Comparison of ENCODE assay signal across 1 cellular context in the genomic region with DNA sequence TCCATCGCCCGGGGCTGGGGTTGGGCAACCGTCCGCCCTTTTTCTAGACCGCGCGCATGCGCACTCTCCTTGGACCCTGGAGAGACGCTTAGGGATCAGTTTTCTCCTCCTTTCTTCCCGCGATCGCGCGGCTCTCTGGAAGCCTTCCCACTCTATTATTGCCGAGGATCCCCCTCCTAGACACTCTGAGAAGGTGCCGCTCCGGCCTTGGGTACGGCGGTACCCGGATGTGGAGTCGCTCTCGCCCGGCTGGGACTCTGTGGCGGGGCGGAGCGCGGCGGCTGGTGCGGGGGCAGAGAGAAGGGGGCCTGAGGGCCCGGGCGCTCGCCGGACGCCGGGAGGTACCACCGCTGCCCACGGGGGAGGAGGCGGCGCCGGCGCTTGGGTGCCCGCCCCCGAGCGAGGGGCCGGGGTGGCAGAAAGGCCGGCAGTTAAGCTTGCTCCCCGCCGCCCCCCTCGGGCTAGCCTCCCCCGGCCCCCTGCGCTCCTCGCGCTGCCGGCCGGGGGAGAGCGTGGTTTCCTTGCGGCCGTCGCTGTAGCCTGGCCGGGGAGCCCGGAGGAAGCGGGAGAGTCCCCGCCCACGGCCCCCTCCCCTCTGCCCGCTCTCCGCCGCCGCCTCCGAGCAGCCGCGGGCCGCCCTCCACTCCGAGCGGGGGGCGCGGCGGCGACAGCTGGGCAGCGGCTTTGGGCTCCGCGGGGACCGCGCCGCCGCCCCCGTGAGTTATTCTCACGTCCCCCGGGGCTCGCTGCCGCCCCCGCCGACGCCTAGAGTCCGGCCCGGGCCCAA.
TF ChIP-seq lines count a peak whose summit lies in the region.

A gene (plus strand): TSS at position 69 of the 787 bp plus-strand sequence. CDS start 792 bp downstream, outside the sequence.

TF ChIP-seq in K562, 482 proteins besides CTCF, POLR2A, EP300 and RAD21 (continued from another document and continues in another):
- TF ChIP-seq, protein P1, sequence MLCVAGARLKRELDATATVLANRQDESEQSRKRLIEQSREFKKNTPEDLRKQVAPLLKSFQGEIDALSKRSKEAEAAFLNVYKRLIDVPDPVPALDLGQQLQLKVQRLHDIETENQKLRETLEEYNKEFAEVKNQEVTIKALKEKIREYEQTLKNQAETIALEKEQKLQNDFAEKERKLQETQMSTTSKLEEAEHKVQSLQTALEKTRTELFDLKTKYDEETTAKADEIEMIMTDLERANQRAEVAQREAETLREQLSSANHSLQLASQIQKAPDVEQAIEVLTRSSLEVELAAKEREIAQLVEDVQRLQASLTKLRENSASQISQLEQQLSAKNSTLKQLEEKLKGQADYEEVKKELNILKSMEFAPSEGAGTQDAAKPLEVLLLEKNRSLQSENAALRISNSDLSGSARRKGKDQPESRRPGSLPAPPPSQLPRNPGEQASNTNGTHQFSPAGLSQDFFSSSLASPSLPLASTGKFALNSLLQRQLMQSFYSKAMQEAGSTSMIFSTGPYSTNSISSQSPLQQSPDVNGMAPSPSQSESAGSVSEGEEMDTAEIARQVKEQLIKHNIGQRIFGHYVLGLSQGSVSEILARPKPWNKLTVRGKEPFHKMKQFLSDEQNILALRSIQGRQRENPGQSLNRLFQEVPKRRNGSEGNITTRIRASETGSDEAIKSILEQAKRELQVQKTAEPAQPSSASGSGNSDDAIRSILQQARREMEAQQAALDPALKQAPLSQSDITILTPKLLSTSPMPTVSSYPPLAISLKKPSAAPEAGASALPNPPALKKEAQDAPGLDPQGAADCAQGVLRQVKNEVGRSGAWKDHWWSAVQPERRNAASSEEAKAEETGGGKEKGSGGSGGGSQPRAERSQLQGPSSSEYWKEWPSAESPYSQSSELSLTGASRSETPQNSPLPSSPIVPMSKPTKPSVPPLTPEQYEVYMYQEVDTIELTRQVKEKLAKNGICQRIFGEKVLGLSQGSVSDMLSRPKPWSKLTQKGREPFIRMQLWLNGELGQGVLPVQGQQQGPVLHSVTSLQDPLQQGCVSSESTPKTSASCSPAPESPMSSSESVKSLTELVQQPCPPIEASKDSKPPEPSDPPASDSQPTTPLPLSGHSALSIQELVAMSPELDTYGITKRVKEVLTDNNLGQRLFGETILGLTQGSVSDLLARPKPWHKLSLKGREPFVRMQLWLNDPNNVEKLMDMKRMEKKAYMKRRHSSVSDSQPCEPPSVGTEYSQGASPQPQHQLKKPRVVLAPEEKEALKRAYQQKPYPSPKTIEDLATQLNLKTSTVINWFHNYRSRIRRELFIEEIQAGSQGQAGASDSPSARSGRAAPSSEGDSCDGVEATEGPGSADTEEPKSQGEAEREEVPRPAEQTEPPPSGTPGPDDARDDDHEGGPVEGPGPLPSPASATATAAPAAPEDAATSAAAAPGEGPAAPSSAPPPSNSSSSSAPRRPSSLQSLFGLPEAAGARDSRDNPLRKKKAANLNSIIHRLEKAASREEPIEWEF (CRISPR knock-in tag; IDR thresholded peaks at IDR 0.05) = no peak
- TF ChIP-seq ZNF551 (CRISPR knock-in tag; IDR thresholded peaks at IDR 0.05) (no peak), CXXC5 (CRISPR knock-in tag; IDR thresholded peaks at IDR 0.05) (0 out of 2 replicates have a peak, but pooled peaks have one; percentile 54), ILK (tag; IDR thresholded peaks at IDR 0.05; ENCODE audit: borderline replicate concordance, low read depth) (no peak), YBX1 (IDR thresholded peaks at IDR 0.05) (no peak), PHF8 (IDR thresholded peaks at IDR 0.05; ENCODE audit: borderline replicate concordance, low read length) (peak; percentile 82), BDP1 (IDR thresholded peaks at IDR 0.05; ENCODE audit: insufficient read depth, insufficient read length) (no peak), CHCHD3 (CRISPR knock-in tag; IDR thresholded peaks at IDR 0.05) (no peak), MYC (IDR thresholded peaks at IDR 0.05; ENCODE audit: low read depth, low read length) (peak; percentile 2; the same call in 1 of the 2 replicates), MYC (CRISPR knock-in tag; IDR thresholded peaks at IDR 0.05; ENCODE audit: borderline replicate concordance, low read depth) (no peak), CBX5 (IDR thresholded peaks at IDR 0.05; ENCODE audit: borderline replicate concordance, low read depth) (no peak), GTF2A2 (tag; IDR thresholded peaks at IDR 0.05) (no peak), RBBP5 (IDR thresholded peaks at IDR 0.05; ENCODE audit: borderline replicate concordance, insufficient read depth, low read length, poor library complexity, severe bottlenecking) (peak; percentile 7), TEAD1 (CRISPR knock-in tag; IDR thresholded peaks at IDR 0.05) (peak in 1 of 2 experiments; percentile 27; a peak in 1 of 4 replicates), ZNF212 (CRISPR knock-in tag; IDR thresholded peaks at IDR 0.05) (no peak), YY1 (IDR thresholded peaks at IDR 0.05; ENCODE audit: borderline replicate concordance in 1 of 3, control insufficient read depth in 1 of 3, extremely low read depth in 1 of 3, insufficient read depth in 3 of 3, insufficient read length in 1 of 3, insufficient replicate concordance in 2 of 3, low read depth in 1 of 3, low read length in 2 of 3) (peak in 1 of 3 experiments; percentile 48), OTX1 (CRISPR knock-in tag; IDR thresholded peaks at IDR 0.05) (no peak), BRD4 (IDR thresholded peaks at IDR 0.05) (peak; percentile 42; the same call in 1 of the 2 replicates), ZNF780A (CRISPR knock-in tag; IDR thresholded peaks at IDR 0.05) (no peak), ELF4 (CRISPR knock-in tag; IDR thresholded peaks at IDR 0.05) (no peak), NRF1 (conservative IDR thresholded peaks at IDR 0.05 in 1 of 2, IDR thresholded peaks at IDR 0.05 in 1 of 2) (peak; percentile 98 to 99), U2AF1 (optimal IDR thresholded peaks at IDR 0.05; ENCODE audit: low read depth, low read length) (no peak), ZFX (CRISPR knock-in tag; IDR thresholded peaks at IDR 0.05) (peak; percentile 63), CBX3 (IDR thresholded peaks at IDR 0.05; ENCODE audit: borderline replicate concordance in 1 of 2, low read length in 2 of 2) (no peak), POLR2AphosphoS5 (IDR thresholded peaks at IDR 0.05; ENCODE audit: control insufficient read depth, insufficient read depth, low read depth, low read length) (peak; percentile 30; the same call in 1 of the 2 replicates), TEAD2 (tag; IDR thresholded peaks at IDR 0.05) (no peak), RBFOX2 (IDR thresholded peaks at IDR 0.05; ENCODE audit: low read depth, low read length) (peak; percentile 83)
- TF ChIP-seq, protein P2, sequence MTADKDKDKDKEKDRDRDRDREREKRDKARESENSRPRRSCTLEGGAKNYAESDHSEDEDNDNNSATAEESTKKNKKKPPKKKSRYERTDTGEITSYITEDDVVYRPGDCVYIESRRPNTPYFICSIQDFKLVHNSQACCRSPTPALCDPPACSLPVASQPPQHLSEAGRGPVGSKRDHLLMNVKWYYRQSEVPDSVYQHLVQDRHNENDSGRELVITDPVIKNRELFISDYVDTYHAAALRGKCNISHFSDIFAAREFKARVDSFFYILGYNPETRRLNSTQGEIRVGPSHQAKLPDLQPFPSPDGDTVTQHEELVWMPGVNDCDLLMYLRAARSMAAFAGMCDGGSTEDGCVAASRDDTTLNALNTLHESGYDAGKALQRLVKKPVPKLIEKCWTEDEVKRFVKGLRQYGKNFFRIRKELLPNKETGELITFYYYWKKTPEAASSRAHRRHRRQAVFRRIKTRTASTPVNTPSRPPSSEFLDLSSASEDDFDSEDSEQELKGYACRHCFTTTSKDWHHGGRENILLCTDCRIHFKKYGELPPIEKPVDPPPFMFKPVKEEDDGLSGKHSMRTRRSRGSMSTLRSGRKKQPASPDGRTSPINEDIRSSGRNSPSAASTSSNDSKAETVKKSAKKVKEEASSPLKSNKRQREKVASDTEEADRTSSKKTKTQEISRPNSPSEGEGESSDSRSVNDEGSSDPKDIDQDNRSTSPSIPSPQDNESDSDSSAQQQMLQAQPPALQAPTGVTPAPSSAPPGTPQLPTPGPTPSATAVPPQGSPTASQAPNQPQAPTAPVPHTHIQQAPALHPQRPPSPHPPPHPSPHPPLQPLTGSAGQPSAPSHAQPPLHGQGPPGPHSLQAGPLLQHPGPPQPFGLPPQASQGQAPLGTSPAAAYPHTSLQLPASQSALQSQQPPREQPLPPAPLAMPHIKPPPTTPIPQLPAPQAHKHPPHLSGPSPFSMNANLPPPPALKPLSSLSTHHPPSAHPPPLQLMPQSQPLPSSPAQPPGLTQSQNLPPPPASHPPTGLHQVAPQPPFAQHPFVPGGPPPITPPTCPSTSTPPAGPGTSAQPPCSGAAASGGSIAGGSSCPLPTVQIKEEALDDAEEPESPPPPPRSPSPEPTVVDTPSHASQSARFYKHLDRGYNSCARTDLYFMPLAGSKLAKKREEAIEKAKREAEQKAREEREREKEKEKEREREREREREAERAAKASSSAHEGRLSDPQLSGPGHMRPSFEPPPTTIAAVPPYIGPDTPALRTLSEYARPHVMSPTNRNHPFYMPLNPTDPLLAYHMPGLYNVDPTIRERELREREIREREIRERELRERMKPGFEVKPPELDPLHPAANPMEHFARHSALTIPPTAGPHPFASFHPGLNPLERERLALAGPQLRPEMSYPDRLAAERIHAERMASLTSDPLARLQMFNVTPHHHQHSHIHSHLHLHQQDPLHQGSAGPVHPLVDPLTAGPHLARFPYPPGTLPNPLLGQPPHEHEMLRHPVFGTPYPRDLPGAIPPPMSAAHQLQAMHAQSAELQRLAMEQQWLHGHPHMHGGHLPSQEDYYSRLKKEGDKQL (CRISPR knock-in tag; IDR thresholded peaks at IDR 0.05; ENCODE audit: borderline replicate concordance) = no peak
- TF ChIP-seq, protein P3, sequence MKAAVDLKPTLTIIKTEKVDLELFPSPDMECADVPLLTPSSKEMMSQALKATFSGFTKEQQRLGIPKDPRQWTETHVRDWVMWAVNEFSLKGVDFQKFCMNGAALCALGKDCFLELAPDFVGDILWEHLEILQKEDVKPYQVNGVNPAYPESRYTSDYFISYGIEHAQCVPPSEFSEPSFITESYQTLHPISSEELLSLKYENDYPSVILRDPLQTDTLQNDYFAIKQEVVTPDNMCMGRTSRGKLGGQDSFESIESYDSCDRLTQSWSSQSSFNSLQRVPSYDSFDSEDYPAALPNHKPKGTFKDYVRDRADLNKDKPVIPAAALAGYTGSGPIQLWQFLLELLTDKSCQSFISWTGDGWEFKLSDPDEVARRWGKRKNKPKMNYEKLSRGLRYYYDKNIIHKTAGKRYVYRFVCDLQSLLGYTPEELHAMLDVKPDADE (conservative IDR thresholded peaks at IDR 0.05; ENCODE audit: control insufficient read depth, low read depth, low read length) = 0 out of 2 replicates have a peak, but pooled peaks have one; percentile 62
- TF ChIP-seq, protein P4, sequence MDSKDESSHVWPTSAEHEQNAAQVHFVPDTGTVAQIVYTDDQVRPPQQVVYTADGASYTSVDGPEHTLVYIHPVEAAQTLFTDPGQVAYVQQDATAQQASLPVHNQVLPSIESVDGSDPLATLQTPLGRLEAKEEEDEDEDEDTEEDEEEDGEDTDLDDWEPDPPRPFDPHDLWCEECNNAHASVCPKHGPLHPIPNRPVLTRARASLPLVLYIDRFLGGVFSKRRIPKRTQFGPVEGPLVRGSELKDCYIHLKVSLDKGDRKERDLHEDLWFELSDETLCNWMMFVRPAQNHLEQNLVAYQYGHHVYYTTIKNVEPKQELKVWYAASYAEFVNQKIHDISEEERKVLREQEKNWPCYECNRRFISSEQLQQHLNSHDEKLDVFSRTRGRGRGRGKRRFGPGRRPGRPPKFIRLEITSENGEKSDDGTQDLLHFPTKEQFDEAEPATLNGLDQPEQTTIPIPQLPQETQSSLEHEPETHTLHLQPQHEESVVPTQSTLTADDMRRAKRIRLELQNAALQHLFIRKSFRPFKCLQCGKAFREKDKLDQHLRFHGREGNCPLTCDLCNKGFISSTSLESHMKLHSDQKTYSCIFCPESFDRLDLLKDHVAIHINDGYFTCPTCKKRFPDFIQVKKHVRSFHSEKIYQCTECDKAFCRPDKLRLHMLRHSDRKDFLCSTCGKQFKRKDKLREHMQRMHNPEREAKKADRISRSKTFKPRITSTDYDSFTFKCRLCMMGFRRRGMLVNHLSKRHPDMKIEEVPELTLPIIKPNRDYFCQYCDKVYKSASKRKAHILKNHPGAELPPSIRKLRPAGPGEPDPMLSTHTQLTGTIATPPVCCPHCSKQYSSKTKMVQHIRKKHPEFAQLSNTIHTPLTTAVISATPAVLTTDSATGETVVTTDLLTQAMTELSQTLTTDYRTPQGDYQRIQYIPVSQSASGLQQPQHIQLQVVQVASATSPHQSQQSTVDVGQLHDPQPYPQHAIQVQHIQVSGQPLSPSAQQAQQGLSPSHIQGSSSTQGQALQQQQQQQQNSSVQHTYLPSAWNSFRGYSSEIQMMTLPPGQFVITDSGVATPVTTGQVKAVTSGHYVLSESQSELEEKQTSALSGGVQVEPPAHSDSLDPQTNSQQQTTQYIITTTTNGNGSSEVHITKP (IDR thresholded peaks at IDR 0.05; ENCODE audit: partially characterized antibody) = peak; percentile 90
- TF ChIP-seq, protein P5, sequence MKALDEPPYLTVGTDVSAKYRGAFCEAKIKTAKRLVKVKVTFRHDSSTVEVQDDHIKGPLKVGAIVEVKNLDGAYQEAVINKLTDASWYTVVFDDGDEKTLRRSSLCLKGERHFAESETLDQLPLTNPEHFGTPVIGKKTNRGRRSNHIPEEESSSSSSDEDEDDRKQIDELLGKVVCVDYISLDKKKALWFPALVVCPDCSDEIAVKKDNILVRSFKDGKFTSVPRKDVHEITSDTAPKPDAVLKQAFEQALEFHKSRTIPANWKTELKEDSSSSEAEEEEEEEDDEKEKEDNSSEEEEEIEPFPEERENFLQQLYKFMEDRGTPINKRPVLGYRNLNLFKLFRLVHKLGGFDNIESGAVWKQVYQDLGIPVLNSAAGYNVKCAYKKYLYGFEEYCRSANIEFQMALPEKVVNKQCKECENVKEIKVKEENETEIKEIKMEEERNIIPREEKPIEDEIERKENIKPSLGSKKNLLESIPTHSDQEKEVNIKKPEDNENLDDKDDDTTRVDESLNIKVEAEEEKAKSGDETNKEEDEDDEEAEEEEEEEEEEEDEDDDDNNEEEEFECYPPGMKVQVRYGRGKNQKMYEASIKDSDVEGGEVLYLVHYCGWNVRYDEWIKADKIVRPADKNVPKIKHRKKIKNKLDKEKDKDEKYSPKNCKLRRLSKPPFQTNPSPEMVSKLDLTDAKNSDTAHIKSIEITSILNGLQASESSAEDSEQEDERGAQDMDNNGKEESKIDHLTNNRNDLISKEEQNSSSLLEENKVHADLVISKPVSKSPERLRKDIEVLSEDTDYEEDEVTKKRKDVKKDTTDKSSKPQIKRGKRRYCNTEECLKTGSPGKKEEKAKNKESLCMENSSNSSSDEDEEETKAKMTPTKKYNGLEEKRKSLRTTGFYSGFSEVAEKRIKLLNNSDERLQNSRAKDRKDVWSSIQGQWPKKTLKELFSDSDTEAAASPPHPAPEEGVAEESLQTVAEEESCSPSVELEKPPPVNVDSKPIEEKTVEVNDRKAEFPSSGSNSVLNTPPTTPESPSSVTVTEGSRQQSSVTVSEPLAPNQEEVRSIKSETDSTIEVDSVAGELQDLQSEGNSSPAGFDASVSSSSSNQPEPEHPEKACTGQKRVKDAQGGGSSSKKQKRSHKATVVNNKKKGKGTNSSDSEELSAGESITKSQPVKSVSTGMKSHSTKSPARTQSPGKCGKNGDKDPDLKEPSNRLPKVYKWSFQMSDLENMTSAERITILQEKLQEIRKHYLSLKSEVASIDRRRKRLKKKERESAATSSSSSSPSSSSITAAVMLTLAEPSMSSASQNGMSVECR (CRISPR knock-in tag; IDR thresholded peaks at IDR 0.05) = 0 out of 2 replicates have a peak, but pooled peaks have one; percentile 19
